ENCODE assay signal across 11 cellular contexts in the genomic region with DNA sequence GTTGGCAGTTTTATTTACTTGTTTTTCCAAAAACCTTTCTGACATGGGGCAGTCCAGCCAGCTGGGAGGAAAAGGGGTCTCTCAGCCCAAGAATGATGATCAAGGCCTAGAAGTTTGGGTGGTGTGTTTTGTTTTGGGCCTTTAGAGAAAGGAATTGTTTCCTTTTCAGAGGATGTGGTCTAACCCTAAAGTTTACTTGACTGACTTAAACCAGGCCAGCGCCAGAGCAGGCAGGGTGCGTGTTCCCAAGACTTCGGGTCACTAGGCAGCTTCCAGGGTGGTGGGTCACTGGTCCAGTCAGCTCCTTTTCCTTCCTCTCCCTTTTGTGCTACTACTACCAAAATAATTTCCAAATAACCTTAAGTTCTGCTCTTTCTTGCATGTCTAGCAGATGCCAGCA. TPM values are rescaled to one million over a fixed set of nuclear protein-coding genes. Genes with fewer than 3 reads are reported as not detected.
DNase-seq lines count a peak whose midpoint lies in the region; ATAC-seq and TF ChIP-seq lines count a peak whose summit lies in the region.
"Had no signal": no experiment of that assay in that cellular context is flagged by ENCODE, and none has a peak within 500 bp of the region (broad histone marks: within the 10 kb centered on the region; RNA-seq: fewer than 3 reads in every experiment).

No MANE protein-coding gene starts in this region.

- H3K4me3 Mint-ChIP-seq in natural killer cell (no peak overlapping the region), nephron progenitor cell (peak overlapping the region; percentile 6)
- no peak overlapping the region for H3K4me3 Mint-ChIP-seq in natural killer cell treated with Interleukin-12 subunit alpha and Interleukin-12 subunit beta and Interleukin-15 and Interleukin-18, amount 100 ng/mL, for 72 hours
- H3K4me3 Mint-ChIP-seq: B cell; stimulated activated naive B cell treated with anti-CD40 and anti-IgM and Interleukin-4, amounts not matched to agents 10 μg/mL and 1 μg/mL and 100 μg/mL, for 72 hours had no signal

- peak overlapping the region; percentile 84 for H3K4me3 ChIP-seq in coronary artery
- no peak overlapping the region for H3K4me3 ChIP-seq in A673 (ENCODE audit: low read depth, low read length, poor library complexity, severe bottlenecking)

- H3K36me3 Mint-ChIP-seq in natural killer cell: no peaks in the 10 kb centered on the region
- H3K36me3 Mint-ChIP-seq in natural killer cell treated with Interleukin-12 subunit alpha and Interleukin-12 subunit beta and Interleukin-15 and Interleukin-18, amount 100 ng/mL, for 72 hours: no peaks in the 10 kb centered on the region
- H3K36me3 Mint-ChIP-seq in nephron progenitor cell (ENCODE audit: low read depth): no peaks in the 10 kb centered on the region

- H3K9me3 ChIP-seq in A673 (ENCODE audit: low read depth, low read length, poor library complexity, severe bottlenecking): no peaks in the 10 kb centered on the region

- CTCF ChIA-PET in A673 (lab: Charles Lee): no interaction called here

- ATAC-seq in natural killer cell (no peak), GM18517 (IDR thresholded peaks at IDR 0.05; ENCODE audit: unreplicated experiment) (no peak)
- ATAC-seq in natural killer cell treated with Interleukin-12 subunit alpha and Interleukin-12 subunit beta and Interleukin-15 and Interleukin-18, amount 100 ng/mL, for 72 hours: no peak
- ATAC-seq: stimulated activated naive B cell treated with anti-CD40 and anti-IgM and Interleukin-4, amounts not matched to agents 10 μg/mL and 1 μg/mL and 100 μg/mL, for 72 hours had no signal

- H3K27ac ChIP-seq in coronary artery (peak overlapping the region; percentile 68 to 87), A673 (ENCODE audit: low read depth, low read length, poor library complexity, severe bottlenecking) (no peak overlapping the region)

- H3K27me3 Mint-ChIP-seq in natural killer cell (ENCODE audit: low read depth in 2 of 2) (no peaks in the 10 kb centered on the region), nephron progenitor cell (ENCODE audit: low read depth, poor library complexity) (no peaks in the 10 kb centered on the region)
- no peaks in the 10 kb centered on the region for H3K27me3 Mint-ChIP-seq in natural killer cell treated with Interleukin-12 subunit alpha and Interleukin-12 subunit beta and Interleukin-15 and Interleukin-18, amount 100 ng/mL, for 72 hours
- H3K27me3 Mint-ChIP-seq: B cell; stimulated activated naive B cell treated with anti-CD40 and anti-IgM and Interleukin-4, amounts not matched to agents 10 μg/mL and 1 μg/mL and 100 μg/mL, for 72 hours had no signal

- H3K4me1 Mint-ChIP-seq in natural killer cell: peaks cover 24 to 29% of the 10 kb centered on the region in 2 donors
- H3K4me1 Mint-ChIP-seq in natural killer cell treated with Interleukin-12 subunit alpha and Interleukin-12 subunit beta and Interleukin-15 and Interleukin-18, amount 100 ng/mL, for 72 hours (ENCODE audit: low read depth in 2 of 2): peaks cover 15 to 21% of the 10 kb centered on the region in 2 donors
- peaks cover 86% of the 10 kb centered on the region for H3K4me1 Mint-ChIP-seq in nephron progenitor cell

- H3K27ac Mint-ChIP-seq in natural killer cell (peak overlapping the region; percentile 38 to 66), nephron progenitor cell (peak overlapping the region; percentile 80)
- peak overlapping the region in 1 of 2 donors; percentile 58 for H3K27ac Mint-ChIP-seq in natural killer cell treated with Interleukin-12 subunit alpha and Interleukin-12 subunit beta and Interleukin-15 and Interleukin-18, amount 100 ng/mL, for 72 hours
- H3K27ac Mint-ChIP-seq: B cell; stimulated activated naive B cell treated with anti-CD40 and anti-IgM and Interleukin-4, amounts not matched to agents 10 μg/mL and 1 μg/mL and 100 μg/mL, for 72 hours had no signal

- BruUV-seq in A673 (replicated peaks; lab: Mats Ljungman, UMichigan): no TSS peak

- no peaks in the 10 kb centered on the region for H3K9me3 Mint-ChIP-seq in natural killer cell
- H3K9me3 Mint-ChIP-seq in natural killer cell treated with Interleukin-12 subunit alpha and Interleukin-12 subunit beta and Interleukin-15 and Interleukin-18, amount 100 ng/mL, for 72 hours: no peaks in the 10 kb centered on the region
- no peaks in the 10 kb centered on the region for H3K9me3 Mint-ChIP-seq in nephron progenitor cell
- H3K9me3 Mint-ChIP-seq: stimulated activated naive B cell treated with anti-CD40 and anti-IgM and Interleukin-4, amounts not matched to agents 10 μg/mL and 1 μg/mL and 100 μg/mL, for 72 hours had no signal

- H3K27me3 ChIP-seq in A673 (replicated peaks; ENCODE audit: insufficient read depth, low read depth, low read length, poor library complexity): no peaks in the 10 kb centered on the region

- TF ChIP-seq CTCF in natural killer cell (IDR thresholded peaks at IDR 0.05) (no peak), coronary artery (IDR thresholded peaks at IDR 0.05) (no peak), nephron progenitor cell (IDR thresholded peaks at IDR 0.05) (no peak), A673 (conservative IDR thresholded peaks at IDR 0.05; ENCODE audit: low read depth, low read length) (no peak)

- no peak for DNase-seq in natural killer cell
- DNase-seq in natural killer cell treated with Interleukin-12 subunit alpha and Interleukin-12 subunit beta and Interleukin-15 and Interleukin-18, amount 100 ng/mL, for 72 hours (ENCODE audit: low spot score): no peak
- DNase-seq in coronary artery (ENCODE audit: low spot score): no peak
- DNase-seq in nephron progenitor cell: no peak
- no peak for DNase-seq in NCI-H748 (lab: John Stamatoyannopoulos, UW; ENCODE audit: unreplicated experiment)
- no peak for DNase-seq in nucleus accumbens (lab: John Stamatoyannopoulos, UW)
- no peak for DNase-seq in A673 (ENCODE audit: low spot score)
- DNase-seq: NCI-H1417; stimulated activated naive B cell treated with anti-CD40 and anti-IgM and Interleukin-4, amounts not matched to agents 10 μg/mL and 1 μg/mL and 100 μg/mL, for 72 hours had no signal

- no peaks in the 10 kb centered on the region for H3K4me1 ChIP-seq in A673 (ENCODE audit: insufficient read depth, low read length, poor library complexity, severe bottlenecking)

- no peaks in the 10 kb centered on the region for H3K36me3 ChIP-seq in A673 (ENCODE audit: insufficient read depth, low read length, poor library complexity, severe bottlenecking)

- POLR2A ChIA-PET in A673 (lab: Charles Lee; ENCODE audit: low non-redundant PET): no interaction called here

- intact Hi-C loops in natural killer cell (cut with micrococcal nuclease): no loop called here
- intact Hi-C loops in A673 (cut with micrococcal nuclease; ENCODE audit: unreplicated experiment): no loop called here

RNA-seq across cellular contexts. Expression of a gene that starts 4.9 kb away (rescaled TPM):
- total RNA-seq in natural killer cell: 10 to 100 TPM; 24.6 to 30.8 (median 26.6) TPM
- 10 to 100 TPM in 1 of 2 donors, 1 to 10 TPM in 1; 5.9 to 15.4 TPM for total RNA-seq in natural killer cell treated with Interleukin-12 subunit alpha and Interleukin-12 subunit beta and Interleukin-15 and Interleukin-18, amount 100 ng/mL, for 72 hours
- total RNA-seq in A673 (2021): 41.2 and 43.7 TPM in 2 replicates
